Comparison of ENCODE assay signal across 8 cellular contexts in genomic region chr13:76822691-76823267, GRCh38.
DNase-seq lines count a peak whose midpoint lies in the region; ATAC-seq and TF ChIP-seq lines count a peak whose summit lies in the region.

No MANE protein-coding gene starts in this region.

- DNase-seq in CD4-positive, alpha-beta memory T cell = peak in 3 of 5 donors; percentile 3 to 29 (median 15)
- DNase-seq in NOMO-1 treated with DMSO at 0.1 percent for 48 hours (lab: John Stamatoyannopoulos, UW; ENCODE audit: unreplicated experiment) (peak; percentile 21), fibroblast of pulmonary artery (ENCODE audit: low read depth) (peak; percentile 77), vagina (ENCODE audit: extremely low spot score in 2 of 2) (no peak)

- CTCF ChIA-PET in CD4-positive, alpha-beta memory T cell (lab: Charles Lee; ENCODE audit: partially characterized antibody) = interaction anchor here (0.6 to 3.1 kb wide), 9 partner anchors 9 to 952 kb away, joined by 3 to 24 read pairs (median 3); partner anchors contain the start of gene KCTD12

- H3K27ac ChIP-seq in CD4-positive, alpha-beta memory T cell (ENCODE audit: low read depth, low read length) = no peak overlapping the region
- H3K27ac ChIP-seq in vagina = no peak overlapping the region

- H3K27ac Mint-ChIP-seq in CD4-positive, alpha-beta memory T cell = no peak overlapping the region

- H3K27me3 ChIP-seq in CD4-positive, alpha-beta memory T cell (ENCODE audit: insufficient read depth, low read length) = no peaks in the 10 kb centered on the region
- H3K27me3 ChIP-seq in vagina = no peaks in the 10 kb centered on the region

- no peak for TF ChIP-seq POLR2A in vagina (IDR thresholded peaks at IDR 0.05)

- no peaks in the 10 kb centered on the region for H3K4me1 Mint-ChIP-seq in CD4-positive, alpha-beta memory T cell

- no peaks in the 10 kb centered on the region for H3K36me3 Mint-ChIP-seq in CD4-positive, alpha-beta memory T cell

- no peak overlapping the region for H3K4me3 Mint-ChIP-seq in CD4-positive, alpha-beta memory T cell

- POLR2A ChIA-PET in CD4-positive, alpha-beta memory T cell (lab: Charles Lee; ENCODE audit: partially characterized antibody) = interaction anchor here (1.4 to 1.5 kb wide), 2 partner anchors 57 to 63 kb away, joined by 3 to 6 read pairs; no protein-coding TSS in a partner anchor

- ATAC-seq in GM21529 (IDR thresholded peaks at IDR 0.05; ENCODE audit: unreplicated experiment) (peak; percentile 73), HG03097 (IDR thresholded peaks at IDR 0.05; ENCODE audit: low FRiP score, unreplicated experiment) (no peak), HG03439 (IDR thresholded peaks at IDR 0.05; ENCODE audit: unreplicated experiment) (no peak), HG03521 (IDR thresholded peaks at IDR 0.05; ENCODE audit: unreplicated experiment) (no peak)

- H3K9me3 ChIP-seq in CD4-positive, alpha-beta memory T cell (ENCODE audit: control insufficient read depth in 1 of 2, low read length in 2 of 2) = no peaks in the 10 kb centered on the region
- no peaks in the 10 kb centered on the region for H3K9me3 ChIP-seq in vagina

- no peaks in the 10 kb centered on the region for H3K4me1 ChIP-seq in CD4-positive, alpha-beta memory T cell (ENCODE audit: insufficient read depth, low read length)
- H3K4me1 ChIP-seq in vagina = no peaks in the 10 kb centered on the region

- H3K4me3 ChIP-seq in CD4-positive, alpha-beta memory T cell (ENCODE audit: low read length in 2 of 2) = no peak overlapping the region
- H3K4me3 ChIP-seq in fibroblast of pulmonary artery (replicated peaks; ENCODE audit: low read depth, low read length) (no peak overlapping the region), vagina (no peak overlapping the region)

- intact Hi-C loops in CD4-positive, alpha-beta memory T cell (cut with micrococcal nuclease) = loop anchor here (1.0 kb wide), 3 partner anchors 64 to 158 kb away; partner anchors contain the start of gene KCTD12
- intact Hi-C loops in vagina (cut with DNase I) = no loop called here

- no peaks in the 10 kb centered on the region for H3K9me3 Mint-ChIP-seq in CD4-positive, alpha-beta memory T cell

- H3K36me3 ChIP-seq in CD4-positive, alpha-beta memory T cell (ENCODE audit: insufficient read depth, low read length) = no peaks in the 10 kb centered on the region
- H3K36me3 ChIP-seq in vagina = no peaks in the 10 kb centered on the region

- peaks cover 4 to 9% of the 10 kb centered on the region in 2 donors for H3K27me3 Mint-ChIP-seq in CD4-positive, alpha-beta memory T cell

- TF ChIP-seq CTCF in fibroblast of pulmonary artery (IDR thresholded peaks at IDR 0.05; ENCODE audit: low read length, missing control alignments) = peak; percentile 44
- TF ChIP-seq CTCF in vagina (IDR thresholded peaks at IDR 0.05) = no peak

Comparison
In these comparisons a context has a peak if more than half of its experiments do, and no peak if none do; other contexts are left out.
1. DNase-seq: peak in CD4-positive, alpha-beta memory T cell (3 of 5), NOMO-1 treated with DMSO at 0.1 percent for 48 hours (single experiment) and fibroblast of pulmonary artery (single experiment); none in vagina (0 of 2).